In genomic region chr12:132398386-132398991, GRCh38 we compare ENCODE assay signal across 20 cellular contexts.
DNase-seq lines count a peak whose midpoint lies in the region; ATAC-seq and TF ChIP-seq lines count a peak whose summit lies in the region.
"Had no signal": no experiment of that assay in that cellular context is flagged by ENCODE, and none has a peak within 500 bp of the region (broad histone marks: within the 10 kb centered on the region; RNA-seq: fewer than 3 reads in every experiment).

No MANE protein-coding gene starts in this region.

- H3K4me3 ChIP-seq in sigmoid colon (no peak overlapping the region), testis (no peak overlapping the region), hepatocyte (no peak overlapping the region)
- H3K4me3 ChIP-seq: BLaER1 treated with 17β-estradiol and CSF1 and Interleukin-3, amounts not matched to agents 10 nM and 100 nM; HAP-1 had no signal

- H4K20me1 ChIP-seq in hepatocyte (ENCODE audit: insufficient read depth, poor library complexity, severe bottlenecking): no peaks in the 10 kb centered on the region

- DNase-seq in activated CD8-positive, alpha-beta memory T cell treated with anti-CD3 and anti-CD28 coated beads, Interleukin-2, amount 50 U/mL, for 4 hours: peak; percentile 9
- DNase-seq in activated CD8-positive, alpha-beta memory T cell treated with anti-CD3 and anti-CD28 coated beads, Interleukin-2, amount 50 U/mL, for 48 hours: no peak
- DNase-seq in DMS79 (lab: John Stamatoyannopoulos, UW) (peak; percentile 19), sigmoid colon (peak; percentile 42), omental fat pad (ENCODE audit: low spot score) (no peak), testis (no peak), hepatocyte (ENCODE audit: low spot score) (no peak)
- DNase-seq: activated CD4-positive, alpha-beta T cell treated with anti-CD3 and anti-CD28 coated beads, Interleukin-2, amount 10 ng/mL, durations not matched to agents 24 days and 14 days; effector memory CD4-positive, alpha-beta T cell; hippocampal formation; KBM-7; mammary epithelial cell; NCI-H146; NCI-H446 treated with DMSO at 0.1 percent for 48 hours; nucleus accumbens; SK-N-SH had no signal

- H3K36me3 ChIP-seq in sigmoid colon: no peaks in the 10 kb centered on the region
- no peaks in the 10 kb centered on the region for H3K36me3 ChIP-seq in testis (ENCODE audit: low read depth, missing control alignments)
- H3K36me3 ChIP-seq in hepatocyte (replicated peaks; ENCODE audit: insufficient read depth, low read depth): no peaks in the 10 kb centered on the region
- H3K36me3 ChIP-seq: BLaER1 treated with 17β-estradiol and CSF1 and Interleukin-3, amounts not matched to agents 10 nM and 100 nM; HAP-1 had no signal

- TF ChIP-seq POLR2A in sigmoid colon (IDR thresholded peaks at IDR 0.05): no peak
- TF ChIP-seq POLR2A in testis (IDR thresholded peaks at IDR 0.05): no peak

- 47 to 81% methylated on average over 24 of the region's 24 CpGs for WGBS in sigmoid colon, 2 donors
- 81 to 85% methylated on average over 16 to 24 of the region's 24 CpGs for WGBS in testis, 2 donors
- WGBS in hepatocyte (ENCODE audit: low lambda C conversion rate, missing lambda C conversion rate): 91% methylated on average over 24 of the region's 24 CpGs

- H3K79me2 ChIP-seq in hepatocyte: no peaks in the 10 kb centered on the region

- no peaks in the 10 kb centered on the region for H3K4me1 ChIP-seq in sigmoid colon
- no peaks in the 10 kb centered on the region for H3K4me1 ChIP-seq in testis
- peaks cover 10% of the 10 kb centered on the region for H3K4me1 ChIP-seq in hepatocyte (ENCODE audit: insufficient read depth)
- H3K4me1 ChIP-seq: HAP-1 had no signal

- no peak for TF ChIP-seq CTCF in sigmoid colon (IDR thresholded peaks at IDR 0.05)
- TF ChIP-seq CTCF in omental fat pad (IDR thresholded peaks at IDR 0.05): no peak
- TF ChIP-seq CTCF in testis (IDR thresholded peaks at IDR 0.05): no peak
- no peak for TF ChIP-seq CTCF in hepatocyte (IDR thresholded peaks at IDR 0.05; ENCODE audit: poor library complexity)

- no peaks in the 10 kb centered on the region for H3K9me3 ChIP-seq in sigmoid colon
- no peaks in the 10 kb centered on the region for H3K9me3 ChIP-seq in testis
- H3K9me3 ChIP-seq in hepatocyte (ENCODE audit: low read depth): no peaks in the 10 kb centered on the region
- H3K9me3 ChIP-seq: BLaER1 treated with 17β-estradiol and CSF1 and Interleukin-3, amounts not matched to agents 10 nM and 100 nM; HAP-1; SK-N-SH had no signal

- H3K9me2 ChIP-seq in hepatocyte (replicated peaks; ENCODE audit: insufficient read depth): no peaks in the 10 kb centered on the region
- H3K9me2 ChIP-seq: SK-N-SH had no signal

- TF ChIP-seq EP300 in sigmoid colon (IDR thresholded peaks at IDR 0.05): no peak

- H3K27ac ChIP-seq in sigmoid colon (no peak overlapping the region), testis (no peak overlapping the region), hepatocyte (no peak overlapping the region)
- H3K27ac ChIP-seq: BLaER1 treated with 17β-estradiol and CSF1 and Interleukin-3, amounts not matched to agents 10 nM and 100 nM; VCaP had no signal

- intact Hi-C loops in sigmoid colon (cut with DNase I): no loop called here
- intact Hi-C loops in testis (cut with DNase I; ENCODE audit: low total_unique reads): no loop called here

- peak; percentile 10 for ATAC-seq in esophagus mucosa
- ATAC-seq in omental fat pad (ENCODE audit: low FRiP score): no peak

- no peak overlapping the region for H3K4me2 ChIP-seq in hepatocyte
- H3K4me2 ChIP-seq: BLaER1 treated with 17β-estradiol and CSF1 and Interleukin-3, amounts not matched to agents 10 nM and 100 nM; SK-N-SH had no signal

- no peak overlapping the region for H2AFZ ChIP-seq in hepatocyte

- H3K27me3 ChIP-seq in sigmoid colon (peaks cover 15 to 83% (median 56%) of the 10 kb centered on the region in 3 donors), testis (no peaks in the 10 kb centered on the region), hepatocyte (peaks cover 42% of the 10 kb centered on the region)

Comparison
In these comparisons a context has a peak if more than half of its experiments do, and no peak if none do; other contexts are left out.
1. DNase-seq: peak in activated CD8-positive, alpha-beta memory T cell treated with anti-CD3 and anti-CD28 coated beads, Interleukin-2, amount 50 U/mL, for 4 hours (single experiment), DMS79 (single experiment) and sigmoid colon (single experiment); none in activated CD8-positive, alpha-beta memory T cell treated with anti-CD3 and anti-CD28 coated beads, Interleukin-2, amount 50 U/mL, for 48 hours (single experiment), omental fat pad (single experiment), testis (single experiment) and hepatocyte (single experiment).